ENCODE assay signal across 3 cellular contexts in the genomic region with DNA sequence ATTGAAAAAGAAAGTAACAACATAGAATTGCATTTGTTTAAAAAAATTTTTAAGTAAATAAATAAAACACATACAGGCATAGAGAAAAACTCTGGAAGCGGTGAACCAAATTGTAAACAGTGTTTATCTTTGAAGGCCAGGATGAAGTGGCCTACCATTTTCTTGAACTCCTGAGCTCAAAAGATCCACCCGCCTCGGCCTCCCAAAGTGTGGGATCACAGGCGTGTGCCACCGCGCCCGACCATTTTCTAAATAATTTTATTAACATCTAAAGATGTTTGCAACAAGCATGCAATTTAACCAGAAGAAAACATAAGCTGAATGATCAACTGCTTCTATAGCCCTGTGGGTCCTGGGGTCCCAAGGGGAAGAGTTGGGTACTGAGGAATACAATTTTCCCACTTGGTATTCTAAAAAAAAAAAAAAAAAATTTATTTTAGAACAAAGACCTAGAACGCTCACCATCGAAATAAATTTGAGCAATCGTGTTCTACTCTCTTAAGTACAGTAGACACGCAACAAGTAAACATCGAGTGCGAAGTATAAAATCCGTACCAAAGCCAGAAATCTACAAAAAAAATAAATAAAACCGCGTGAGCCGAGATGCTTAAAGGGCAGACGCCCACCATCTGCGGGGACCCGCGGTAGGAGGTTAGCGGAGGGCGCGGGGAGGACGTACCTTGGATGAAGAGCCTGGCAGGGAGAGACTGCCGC.
TF ChIP-seq lines count a peak whose summit lies in the region.

No MANE protein-coding gene starts in this region.

TF ChIP-seq in SK-N-SH, 30 proteins besides CTCF, POLR2A, EP300 and RAD21:
- TF ChIP-seq, protein P1, sequence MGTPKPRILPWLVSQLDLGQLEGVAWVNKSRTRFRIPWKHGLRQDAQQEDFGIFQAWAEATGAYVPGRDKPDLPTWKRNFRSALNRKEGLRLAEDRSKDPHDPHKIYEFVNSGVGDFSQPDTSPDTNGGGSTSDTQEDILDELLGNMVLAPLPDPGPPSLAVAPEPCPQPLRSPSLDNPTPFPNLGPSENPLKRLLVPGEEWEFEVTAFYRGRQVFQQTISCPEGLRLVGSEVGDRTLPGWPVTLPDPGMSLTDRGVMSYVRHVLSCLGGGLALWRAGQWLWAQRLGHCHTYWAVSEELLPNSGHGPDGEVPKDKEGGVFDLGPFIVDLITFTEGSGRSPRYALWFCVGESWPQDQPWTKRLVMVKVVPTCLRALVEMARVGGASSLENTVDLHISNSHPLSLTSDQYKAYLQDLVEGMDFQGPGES (IDR thresholded peaks at IDR 0.05; ENCODE audit: low read depth, low read length): no peak
- TF ChIP-seq FOXM1 (IDR thresholded peaks at IDR 0.05; ENCODE audit: low read depth) (no peak), EZH2phosphoT487 (IDR thresholded peaks at IDR 0.05; ENCODE audit: borderline replicate concordance, low read depth) (no peak), CHD2 (IDR thresholded peaks at IDR 0.05; ENCODE audit: low read length, partially characterized antibody) (no peak), ELF1 (IDR thresholded peaks at IDR 0.05) (no peak), TEAD4 (IDR thresholded peaks at IDR 0.05; ENCODE audit: borderline replicate concordance, insufficient read depth) (no peak), YY1 (IDR thresholded peaks at IDR 0.05; ENCODE audit: low read depth) (no peak)
- TF ChIP-seq, protein P2, sequence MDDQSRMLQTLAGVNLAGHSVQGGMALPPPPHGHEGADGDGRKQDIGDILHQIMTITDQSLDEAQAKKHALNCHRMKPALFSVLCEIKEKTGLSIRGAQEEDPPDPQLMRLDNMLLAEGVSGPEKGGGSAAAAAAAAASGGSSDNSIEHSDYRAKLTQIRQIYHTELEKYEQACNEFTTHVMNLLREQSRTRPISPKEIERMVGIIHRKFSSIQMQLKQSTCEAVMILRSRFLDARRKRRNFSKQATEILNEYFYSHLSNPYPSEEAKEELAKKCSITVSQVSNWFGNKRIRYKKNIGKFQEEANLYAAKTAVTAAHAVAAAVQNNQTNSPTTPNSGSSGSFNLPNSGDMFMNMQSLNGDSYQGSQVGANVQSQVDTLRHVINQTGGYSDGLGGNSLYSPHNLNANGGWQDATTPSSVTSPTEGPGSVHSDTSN (IDR thresholded peaks at IDR 0.05): no peak
- TF ChIP-seq, protein P3, sequence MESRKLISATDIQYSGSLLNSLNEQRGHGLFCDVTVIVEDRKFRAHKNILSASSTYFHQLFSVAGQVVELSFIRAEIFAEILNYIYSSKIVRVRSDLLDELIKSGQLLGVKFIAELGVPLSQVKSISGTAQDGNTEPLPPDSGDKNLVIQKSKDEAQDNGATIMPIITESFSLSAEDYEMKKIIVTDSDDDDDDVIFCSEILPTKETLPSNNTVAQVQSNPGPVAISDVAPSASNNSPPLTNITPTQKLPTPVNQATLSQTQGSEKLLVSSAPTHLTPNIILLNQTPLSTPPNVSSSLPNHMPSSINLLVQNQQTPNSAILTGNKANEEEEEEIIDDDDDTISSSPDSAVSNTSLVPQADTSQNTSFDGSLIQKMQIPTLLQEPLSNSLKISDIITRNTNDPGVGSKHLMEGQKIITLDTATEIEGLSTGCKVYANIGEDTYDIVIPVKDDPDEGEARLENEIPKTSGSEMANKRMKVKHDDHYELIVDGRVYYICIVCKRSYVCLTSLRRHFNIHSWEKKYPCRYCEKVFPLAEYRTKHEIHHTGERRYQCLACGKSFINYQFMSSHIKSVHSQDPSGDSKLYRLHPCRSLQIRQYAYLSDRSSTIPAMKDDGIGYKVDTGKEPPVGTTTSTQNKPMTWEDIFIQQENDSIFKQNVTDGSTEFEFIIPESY (IDR thresholded peaks at IDR 0.05; ENCODE audit: borderline replicate concordance, low read depth): no peak

TF ChIP-seq in endothelial cell of umbilical vein, 7 proteins besides CTCF, POLR2A, EP300 and RAD21 (continued from another document):
- TF ChIP-seq, protein P4, sequence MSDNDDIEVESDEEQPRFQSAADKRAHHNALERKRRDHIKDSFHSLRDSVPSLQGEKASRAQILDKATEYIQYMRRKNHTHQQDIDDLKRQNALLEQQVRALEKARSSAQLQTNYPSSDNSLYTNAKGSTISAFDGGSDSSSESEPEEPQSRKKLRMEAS (IDR thresholded peaks at IDR 0.05; ENCODE audit: insufficient read depth, insufficient read length): no peak
- no peak for TF ChIP-seq POLR2AphosphoS5 (IDR thresholded peaks at IDR 0.05; ENCODE audit: insufficient read depth, low read depth, low read length)

TF ChIP-seq in GM12891, 5 proteins besides CTCF, POLR2A, EP300 and RAD21 (continued from another document):
- no peak for TF ChIP-seq POLR2AphosphoS5 (IDR thresholded peaks at IDR 0.05; ENCODE audit: low read depth, low read length)
